In the genomic region with DNA sequence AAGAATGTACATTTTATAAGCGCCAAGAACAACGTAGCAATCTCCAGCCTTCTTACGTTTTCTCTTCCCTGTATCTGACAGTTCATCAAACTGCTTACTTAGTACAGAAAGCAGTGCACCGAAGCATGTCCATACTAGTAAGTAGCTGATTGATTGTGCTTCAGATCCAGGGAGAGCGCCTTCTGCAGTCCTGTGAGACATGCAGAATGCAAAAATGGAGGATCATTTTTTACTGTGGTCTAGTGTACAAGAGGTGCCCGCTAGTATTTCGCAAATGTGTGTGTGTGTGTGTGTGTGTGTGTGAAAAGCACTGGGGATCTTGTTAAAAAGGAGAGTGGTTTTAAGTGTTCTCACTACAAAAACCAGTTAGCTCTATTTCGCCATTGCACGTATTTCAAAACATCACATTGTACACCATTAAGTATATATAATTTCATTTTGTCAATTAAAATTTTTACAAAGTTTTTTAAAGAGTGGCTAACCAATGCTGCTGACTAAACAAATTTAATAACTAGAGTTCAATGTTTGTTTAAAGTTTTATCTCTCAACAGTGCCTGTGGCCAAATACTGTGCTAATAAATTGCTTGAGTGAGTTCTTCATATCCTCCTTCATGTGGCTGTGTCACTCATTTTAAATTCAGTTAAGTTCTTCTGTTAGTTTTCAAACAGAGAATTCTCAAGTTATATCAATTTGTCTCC, we compare ENCODE assay signal across 19 cellular contexts.
A peak's percentile ranks its signal among the peaks of the same experiment; 100 is the strongest.
DNase-seq lines count a peak whose midpoint lies in the region; ATAC-seq and TF ChIP-seq lines count a peak whose summit lies in the region.
"Had no signal": no experiment of that assay in that cellular context is flagged by ENCODE, and none has a peak within 500 bp of the region (broad histone marks: within the 10 kb centered on the region; RNA-seq: fewer than 3 reads in every experiment).

No MANE protein-coding gene starts in this region.

- H3K4me3 ChIP-seq in BE2C (ENCODE audit: low read depth, low read length) (no peak overlapping the region), NB4 (ENCODE audit: low read depth, low read length) (no peak overlapping the region), epithelial cell of esophagus (ENCODE audit: low read length) (no peak overlapping the region), mesenchymal stem cell (ENCODE audit: insufficient read depth in 1 of 2, low read depth in 1 of 2, low read length in 2 of 2) (no peak overlapping the region), suprapubic skin (no peak overlapping the region)
- H3K4me3 ChIP-seq: coronary artery, HAP-1, skin epidermis had no signal

- H3K27me3 ChIP-seq in BE2C (no peaks in the 10 kb centered on the region), mesenchymal stem cell (ENCODE audit: control insufficient read depth in 1 of 2, insufficient read depth in 1 of 2, low read length in 2 of 2) (no peaks in the 10 kb centered on the region), suprapubic skin (no peaks in the 10 kb centered on the region)
- H3K27me3 ChIP-seq: brain microvascular endothelial cell had no signal

- no peak overlapping the region for H4K8ac ChIP-seq in mesenchymal stem cell (ENCODE audit: low read length)

- H3K9ac ChIP-seq in mesenchymal stem cell (ENCODE audit: low read length) = no peak overlapping the region

- H3K4me1 ChIP-seq in BE2C (peaks cover 19% of the 10 kb centered on the region), mesenchymal stem cell (ENCODE audit: control insufficient read depth, insufficient read depth, low read depth, low read length) (peaks cover 2% of the 10 kb centered on the region), suprapubic skin (peaks cover 9% of the 10 kb centered on the region)
- H3K4me1 ChIP-seq: HAP-1 had no signal

- no peak overlapping the region for H3K4ac ChIP-seq in mesenchymal stem cell (ENCODE audit: low read depth in 1 of 2, low read length in 2 of 2)

- H3K9me3 ChIP-seq in BE2C (no peaks in the 10 kb centered on the region), mesenchymal stem cell (ENCODE audit: control insufficient read depth, low read length) (no peaks in the 10 kb centered on the region), suprapubic skin (no peaks in the 10 kb centered on the region)
- H3K9me3 ChIP-seq: HAP-1 had no signal

- no peak overlapping the region for H2BK15ac ChIP-seq in mesenchymal stem cell (ENCODE audit: low read depth, poor library complexity, severe bottlenecking)

- H4K91ac ChIP-seq in mesenchymal stem cell (ENCODE audit: low read length) = no peak overlapping the region

- H3K14ac ChIP-seq in mesenchymal stem cell (ENCODE audit: low read length in 2 of 2) = no peak overlapping the region

- no peak; the same call in 2 of the 3 replicates for ATAC-seq in SK-N-SH treated with all-trans-retinoic acid at 6 μM for 48 hours
- ATAC-seq in GM21381 (IDR thresholded peaks at IDR 0.05; ENCODE audit: unreplicated experiment) = no peak
- ATAC-seq: activated T-helper 17 cell treated with anti-CD3 and anti-CD28 coated beads, Interleukin-2, amount 50 U/mL, for 72 hours; natural killer cell had no signal

- peak overlapping the region in 1 of 2 experiments; percentile 8 for H3K18ac ChIP-seq in mesenchymal stem cell (ENCODE audit: low read depth in 1 of 2, low read length in 2 of 2)

- no peak overlapping the region for H2BK120ac ChIP-seq in mesenchymal stem cell (ENCODE audit: low read depth, low read length)

- no peaks in the 10 kb centered on the region for H3K36me3 ChIP-seq in BE2C
- peaks cover 0 to 32% of the 10 kb centered on the region in 2 experiments for H3K36me3 ChIP-seq in mesenchymal stem cell (ENCODE audit: control insufficient read depth in 1 of 2, insufficient read depth in 2 of 2, low read depth in 1 of 2, low read length in 2 of 2)
- H3K36me3 ChIP-seq in suprapubic skin = peaks cover 20% of the 10 kb centered on the region
- H3K36me3 ChIP-seq: brain microvascular endothelial cell, HAP-1 had no signal

- H2AFZ ChIP-seq in mesenchymal stem cell (ENCODE audit: low read depth, low read length) = no peak overlapping the region

- H3K23ac ChIP-seq in mesenchymal stem cell (ENCODE audit: low read length in 2 of 2) = no peak overlapping the region

- WGBS in mesenchymal stem cell = 100% methylated on average over 7 of the region's 9 CpGs
- 68% methylated on average over 9 of the region's 9 CpGs for WGBS in suprapubic skin

- TF ChIP-seq EP300 in suprapubic skin (IDR thresholded peaks at IDR 0.05) = no peak

- H3K27ac ChIP-seq in mesenchymal stem cell (ENCODE audit: low read length, poor library complexity, severe bottlenecking) = no peak overlapping the region
- H3K27ac ChIP-seq in suprapubic skin = no peak overlapping the region
- H3K27ac ChIP-seq: brain microvascular endothelial cell, coronary artery, skin epidermis had no signal

- TF ChIP-seq POLR2A in NB4 (IDR thresholded peaks at IDR 0.05; ENCODE audit: extremely low read depth, insufficient read length) = no peak
- TF ChIP-seq POLR2A in suprapubic skin (IDR thresholded peaks at IDR 0.05) = no peak

- peak; percentile 25 for DNase-seq in BE2C
- DNase-seq in NB4 (ENCODE audit: low read depth) = peak; percentile 49
- DNase-seq in epithelial cell of esophagus (ENCODE audit: low read depth) = peak; percentile 71
- peak; percentile 8 for DNase-seq in mesenchymal stem cell
- DNase-seq in suprapubic skin (ENCODE audit: low spot score in 2 of 2) = no peak
- DNase-seq in NCI-H1930 (lab: John Stamatoyannopoulos, UW) = no peak
- DNase-seq: activated CD4-positive, alpha-beta T cell treated with anti-CD3 and anti-CD28 coated beads, Interleukin-2, amount 10 ng/mL, durations not matched to agents 24 days and 14 days; activated naive CD8-positive, alpha-beta T cell treated with anti-CD3 and anti-CD28 coated beads, Interleukin-2, amount 10 ng/mL, durations not matched to agents 7 days and 5 days; brain microvascular endothelial cell; DMS 273 treated with DMSO at 0.1 percent for 48 hours; natural killer cell; stimulated activated CD4-positive, alpha-beta T cell treated with anti-CD3 and anti-CD28 coated beads, Interleukin-2, amount 100 ng/mL, for 24 hours; stimulated activated naive CD4-positive, alpha-beta T cell had no signal

- no peak overlapping the region for H2BK12ac ChIP-seq in mesenchymal stem cell (ENCODE audit: low read length in 2 of 2)

- TF ChIP-seq CTCF in BE2C (IDR thresholded peaks at IDR 0.05; ENCODE audit: low read depth, low read length) (no peak), NB4 (IDR thresholded peaks at IDR 0.05; ENCODE audit: low read depth, low read length) (no peak), epithelial cell of esophagus (IDR thresholded peaks at IDR 0.05; ENCODE audit: insufficient read depth, low read depth, low read length, missing control alignments) (peak; percentile 46), suprapubic skin (IDR thresholded peaks at IDR 0.05) (no peak)

- no peak overlapping the region for H3K4me2 ChIP-seq in mesenchymal stem cell (ENCODE audit: low read length, poor library complexity, severe bottlenecking)

- H3K79me1 ChIP-seq in mesenchymal stem cell (replicated peaks; ENCODE audit: low read length, poor library complexity, severe bottlenecking) = peaks cover 16% of the 10 kb centered on the region

- H2AK5ac ChIP-seq in mesenchymal stem cell (ENCODE audit: low read length, severe bottlenecking) = no peak overlapping the region

- no peak overlapping the region for H2BK5ac ChIP-seq in mesenchymal stem cell (ENCODE audit: low read depth, low read length, poor library complexity, severe bottlenecking)

TF ChIP-seq in SK-N-SH treated with all-trans-retinoic acid at 6 μM for 48 hours, 23 proteins besides CTCF, POLR2A, EP300 and RAD21:
- TF ChIP-seq TCF4 (CRISPR knock-in tag; IDR thresholded peaks at IDR 0.05; ENCODE audit: borderline replicate concordance) (no peak), CSDC2 (CRISPR knock-in tag; IDR thresholded peaks at IDR 0.05) (no peak), CSRNP3 (CRISPR knock-in tag; IDR thresholded peaks at IDR 0.05) (no peak), ZNF70 (CRISPR knock-in tag; IDR thresholded peaks at IDR 0.05) (no peak), ISL1 (CRISPR knock-in tag; IDR thresholded peaks at IDR 0.05) (no peak), ARNTL (CRISPR knock-in tag; IDR thresholded peaks at IDR 0.05; ENCODE audit: borderline replicate concordance, low read depth) (no peak), OSR1 (CRISPR knock-in tag; IDR thresholded peaks at IDR 0.05) (no peak), ZNF565 (CRISPR knock-in tag; conservative IDR thresholded peaks at IDR 0.05; ENCODE audit: low read depth) (no peak), ESRRG (CRISPR knock-in tag; IDR thresholded peaks at IDR 0.05) (no peak), PPARA (CRISPR knock-in tag; IDR thresholded peaks at IDR 0.05; ENCODE audit: borderline replicate concordance) (no peak), BACH2 (CRISPR knock-in tag; IDR thresholded peaks at IDR 0.05; ENCODE audit: borderline replicate concordance) (no peak), ZC3H10 (CRISPR knock-in tag; IDR thresholded peaks at IDR 0.05) (no peak), GLIS3 (CRISPR knock-in tag; IDR thresholded peaks at IDR 0.05) (no peak), SNAI2 (CRISPR knock-in tag; IDR thresholded peaks at IDR 0.05) (no peak; the same call in 1 of the 2 replicates)
TF ChIP-seq in SK-N-SH treated with all-trans-retinoic acid at 6 μM for 48 hours: peak in this region for 0.

Comparison
In these comparisons a context has a peak if more than half of its experiments do, and no peak if none do; other contexts are left out.
1. DNase-seq: peak in BE2C (single experiment), NB4 (single experiment), epithelial cell of esophagus (single experiment) and mesenchymal stem cell (single experiment); none in suprapubic skin (0 of 2) and NCI-H1930 (0 of 2).